In genomic region chr2:159873136-159873728, GRCh38 we compare ENCODE assay signal across 11 cellular contexts. TPM values are rescaled to one million over a fixed set of nuclear protein-coding genes. Genes with fewer than 3 reads are reported as not detected.
DNase-seq lines count a peak whose midpoint lies in the region; ATAC-seq, FAIRE-seq and TF ChIP-seq lines count a peak whose summit lies in the region.
"Had no signal": no experiment of that assay in that cellular context is flagged by ENCODE, and none has a peak within 500 bp of the region (broad histone marks: within the 10 kb centered on the region; RNA-seq: fewer than 3 reads in every experiment).

No MANE protein-coding gene starts in this region.

- no peak for TF ChIP-seq RAD21 in K562 (CRISPR knock-in tag; conservative IDR thresholded peaks at IDR 0.05 in 1 of 2, IDR thresholded peaks at IDR 0.05 in 1 of 2)

- POLR2A ChIA-PET in K562 (lab: Yijun Ruan, JAX) = interaction anchor here (0.8 to 1.1 kb wide), 2 partner anchors 9 to 40 kb away, joined by 3 to 6 read pairs; no protein-coding TSS in a partner anchor

- ATAC-seq in K562 (peak; percentile 83), psoas muscle (peak in 3 of 4 donors; percentile 39 to 58 (median 47)), HG02798 (IDR thresholded peaks at IDR 0.05; ENCODE audit: poor library complexity, unreplicated experiment) (no peak), left ventricle myocardium superior (no peak)

- H3K4me3 ChIP-seq in NB4 (ENCODE audit: low read depth, low read length) (no peak overlapping the region), K562 (no peak overlapping the region), psoas muscle (no peak overlapping the region)

- no TSS peak for BruUV-seq in K562 (replicated peaks; lab: Mats Ljungman, UMichigan)

- TF ChIP-seq POLR2A in NB4 (IDR thresholded peaks at IDR 0.05; ENCODE audit: extremely low read depth, insufficient read length) (no peak), K562 (conservative IDR thresholded peaks at IDR 0.05) (no peak)

- H3K27me3 ChIP-seq in K562 (ENCODE audit: control insufficient read depth in 2 of 2, insufficient read depth in 2 of 2, low read length in 2 of 2) = no peaks in the 10 kb centered on the region
- no peaks in the 10 kb centered on the region for H3K27me3 ChIP-seq in psoas muscle (ENCODE audit: insufficient read depth in 3 of 3, low read length in 2 of 3)

- no peaks in the 10 kb centered on the region for H3K9me1 ChIP-seq in K562 (ENCODE audit: control insufficient read depth, insufficient read depth, low read length)

- H3K9me3 ChIP-seq in K562 (replicated peaks; ENCODE audit: control insufficient read depth, insufficient read depth, low read depth, low read length) = no peaks in the 10 kb centered on the region
- H3K9me3 ChIP-seq in psoas muscle = no peaks in the 10 kb centered on the region

- DNase-seq in NCI-H2196 (lab: John Stamatoyannopoulos, UW; ENCODE audit: unreplicated experiment) = peak; percentile 28
- no peak for DNase-seq in NCI-H2196 treated with DMSO at 0.1 percent for 48 hours (lab: John Stamatoyannopoulos, UW; ENCODE audit: unreplicated experiment)
- DNase-seq in NB4 (ENCODE audit: low read depth) = peak; percentile 39
- DNase-seq in K562 (ENCODE audit: extremely low read depth in 1 of 4, low spot score in 3 of 4) = peak; percentile 10 to 19 (median 16)
- no peak for DNase-seq in psoas muscle
- no peak for DNase-seq in left ventricle myocardium superior
- DNase-seq in DMS79 treated with DMSO at 0.1 percent for 48 hours (lab: John Stamatoyannopoulos, UW) = no peak
- DNase-seq: activated CD4-positive, alpha-beta T cell treated with anti-CD3 and anti-CD28 coated beads, Interleukin-2, amount 50 U/mL, for 4 hours; MM.1S; NK-92 treated with Interleukin-12 subunit alpha and Interleukin-12 subunit beta, amount 100 ng/mL, for 24 hours had no signal

- in situ Hi-C loops in K562 (cut with MboI) = no loop called here

- CTCF ChIA-PET in K562 (lab: Yijun Ruan, JAX; ENCODE audit: low intra/inter-chr PET ratio) = no interaction called here

- no peak overlapping the region for H3K9ac ChIP-seq in K562 (ENCODE audit: insufficient read depth in 1 of 2, low read depth in 2 of 2, low read length in 2 of 2)

- no peaks in the 10 kb centered on the region for H3K36me3 ChIP-seq in K562 (ENCODE audit: control insufficient read depth, insufficient read depth, low read length)
- H3K36me3 ChIP-seq in psoas muscle (ENCODE audit: insufficient read depth in 1 of 2, low read depth in 1 of 2) = no peaks in the 10 kb centered on the region

- H3K27ac ChIP-seq in K562 (ENCODE audit: extremely low read depth, low read depth, low read length) (no peak overlapping the region), psoas muscle (no peak overlapping the region)

- H3K4me2 ChIP-seq in K562 (ENCODE audit: insufficient read depth, low read length) = no peak overlapping the region

- no peak for TF ChIP-seq EP300 in K562 (IDR thresholded peaks at IDR 0.05; ENCODE audit: low read length)

- H3K4me1 ChIP-seq in K562 (replicated peaks in 1 of 2; ENCODE audit: control insufficient read depth in 2 of 2, insufficient read depth in 2 of 2, low read length in 2 of 2) (no peaks in the 10 kb centered on the region), psoas muscle (no peaks in the 10 kb centered on the region)

- no peak for FAIRE-seq in K562 (lab: Jason Lieb, UNC)

- TF ChIP-seq CTCF in NB4 (IDR thresholded peaks at IDR 0.05; ENCODE audit: low read depth, low read length) = no peak
- TF ChIP-seq CTCF in K562 (IDR thresholded peaks at IDR 0.05 in 2 of 3, conservative IDR thresholded peaks at IDR 0.05 in 1 of 3; ENCODE audit: insufficient read depth in 2 of 3, low read depth in 1 of 3, low read length in 3 of 3) = peak in 1 of 3 experiments; percentile 18; a peak in 1 of 6 replicates
- TF ChIP-seq CTCF in psoas muscle (IDR thresholded peaks at IDR 0.05) = no peak

- H2AFZ ChIP-seq in K562 (ENCODE audit: low read depth, low read length) = 0 out of 2 replicates have a peak overlapping the region, but pooled peaks have one; percentile 44

- intact Hi-C loops in K562 (cut with micrococcal nuclease) = no loop called here
- intact Hi-C loops in psoas muscle (cut with DNase I) = no loop called here
- intact Hi-C loops in left ventricle myocardium superior (cut with micrococcal nuclease) = no loop called here

- no peaks in the 10 kb centered on the region for H4K20me1 ChIP-seq in K562 (replicated peaks; ENCODE audit: control insufficient read depth, insufficient read depth, low read length)

- 0% methylated on average over 3 of the region's 3 CpGs for WGBS in K562 (ENCODE audit: insufficient coverage, low coverage, missing lambda C conversion rate)
- 53 to 55% (median 54%) methylated on average over 3 of the region's 3 CpGs for WGBS in psoas muscle, 3 donors

- no peaks in the 10 kb centered on the region for H3K79me2 ChIP-seq in K562 (ENCODE audit: control insufficient read depth, insufficient read depth, low read length)

TF ChIP-seq in K562, 482 proteins besides CTCF, POLR2A, EP300 and RAD21:
- TF ChIP-seq NR2C1 (IDR thresholded peaks at IDR 0.05) = no peak
- TF ChIP-seq NR2C1 (tag; IDR thresholded peaks at IDR 0.05) = 0 out of 2 replicates have a peak, but pooled peaks have one; percentile 28
- 0 out of 2 replicates have a peak, but pooled peaks have one; percentile 15 for TF ChIP-seq TFAP4 (CRISPR knock-in tag; IDR thresholded peaks at IDR 0.05; ENCODE audit: borderline replicate concordance)
- TF ChIP-seq CTCFL (IDR thresholded peaks at IDR 0.05; ENCODE audit: borderline replicate concordance, insufficient read depth, low read depth, low read length, poor library complexity, severe bottlenecking) = peak; percentile 5
- TF ChIP-seq DNMT1 (IDR thresholded peaks at IDR 0.05) = no peak
- no peak for TF ChIP-seq POLR3G (IDR thresholded peaks at IDR 0.05; ENCODE audit: extremely low read depth, insufficient read length, insufficient replicate concordance)
- peak; percentile 51 for TF ChIP-seq RFX1 (IDR thresholded peaks at IDR 0.05)
TF ChIP-seq in K562: peak in this region for 4.

RNA-seq across cellular contexts. Expression of gene LY75, which starts 31.3 kb away (rescaled TPM):
- not detected in 2 replicates for total RNA-seq in K562 (2011; cell fraction: chromatin; rRNA removed; ENCODE audit: low replicate concordance)
- total RNA-seq in K562 (2011; cell fraction: nucleolus; rRNA removed) = not detected in 2 replicates
- 0.29 TPM in 1 of 2 replicates, not detected in the other for total RNA-seq in K562 (2011; cell fraction: nucleoplasm; rRNA removed)
- not detected in 2 replicates for total RNA-seq in K562 (2014; rRNA removed)
- not detected in 2 replicates for total RNA-seq in K562 (2014; rRNA removed; fragmentation: Illumina TruSeq; extraction: Trizol)
- total RNA-seq in K562 (2015; rRNA removed; fragmentation: Illumina TruSeq; extraction: Trizol) = not detected in 2 replicates
- total RNA-seq in K562 (2021) = 0.09 and 0.16 TPM in 2 replicates
- polyA plus RNA-seq in K562 (2011; rRNA removed) = 0.06 TPM in 1 of 2 replicates, not detected in the other
- not detected in 2 replicates for polyA plus RNA-seq in K562 (2011; cell fraction: cytosol; rRNA removed)
- polyA plus RNA-seq in K562 (2011; cell fraction: nucleus; rRNA removed) = not detected in 2 replicates
- polyA plus RNA-seq in K562 (2012) = 0.01 and 0.03 TPM in 2 replicates
- polyA plus RNA-seq in K562 (2014; fragmentation: Illumina TruSeq; extraction: Trizol) = not detected in 2 replicates
- polyA plus RNA-seq in K562 (2014; fragmentation: Nextera tagmentation; extraction: Ambion mirVana) = under 1 TPM in 1 of 2 experiments, not detected in 1; 0.01 TPM
- polyA plus RNA-seq in K562 (2014; rRNA removed) = not detected in 2 replicates
- polyA minus RNA-seq in K562 (2011; rRNA and poly(A)+ RNA removed) = not detected in 2 replicates
- not detected in 2 replicates for polyA minus RNA-seq in K562 (2011; cell fraction: cytosol; rRNA and poly(A)+ RNA removed)
- polyA minus RNA-seq in K562 (2011; cell fraction: nucleus; rRNA and poly(A)+ RNA removed) = not detected in 2 replicates
- total RNA-seq in psoas muscle = under 1 TPM; 0.29 to 0.43 (median 0.33) TPM
- under 1 TPM; 0.17 to 0.34 (median 0.22) TPM for polyA plus RNA-seq in psoas muscle
- total RNA-seq in left ventricle myocardium superior = 0.40 TPM

Comparison
In these comparisons a context has a peak if more than half of its experiments do, and no peak if none do; other contexts are left out.
1. DNase-seq: peak in NCI-H2196 (single experiment), NB4 (single experiment) and K562 (4 of 4); none in NCI-H2196 treated with DMSO at 0.1 percent for 48 hours (single experiment), psoas muscle (0 of 2), left ventricle myocardium superior (single experiment) and DMS79 treated with DMSO at 0.1 percent for 48 hours (single experiment).
2. ATAC-seq: peak in K562 (single experiment) and psoas muscle (3 of 4); none in HG02798 (single experiment) and left ventricle myocardium superior (single experiment).